ENCODE assay signal across 28 cellular contexts in the genomic region with DNA sequence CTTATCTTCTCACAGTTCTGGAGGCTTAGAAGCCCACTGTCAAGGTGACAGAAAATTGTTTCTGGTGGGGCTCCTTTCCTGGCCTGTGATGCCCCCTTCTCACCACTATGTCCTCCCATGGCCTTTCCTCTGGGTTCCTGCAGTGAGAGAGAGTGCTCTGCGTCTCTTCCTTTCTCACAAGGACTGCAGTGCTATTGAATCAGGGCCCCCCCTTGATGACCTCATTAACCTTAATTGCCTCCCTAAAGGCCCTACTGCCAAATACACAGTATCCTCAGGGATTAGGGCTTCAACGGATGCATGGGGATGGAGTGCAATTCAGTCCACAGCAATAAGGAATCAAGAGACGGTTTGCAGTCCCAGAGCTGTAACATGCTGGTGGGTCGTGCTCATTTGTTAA.
"Had no signal": no experiment of that assay in that cellular context is flagged by ENCODE, and none has a peak within 500 bp of the region (broad histone marks: within the 10 kb centered on the region; RNA-seq: fewer than 3 reads in every experiment).

No MANE protein-coding gene starts in this region.

- H3K4me3 ChIP-seq: ascending aorta, cardiac muscle cell, K562, SJCRH30, SK-N-MC had no signal

- H3K27me3 Mint-ChIP-seq: activated naive CD8-positive, alpha-beta T cell treated with anti-CD3 and anti-CD28 coated beads, Interleukin-2, amount 10 ng/mL, durations not matched to agents 7 days and 5 days had no signal

- H3K27ac Mint-ChIP-seq: activated CD4-positive, alpha-beta T cell treated with anti-CD3 and anti-CD28 coated beads, Interleukin-2, amount 10 ng/mL, durations not matched to agents 24 days and 14 days; activated CD8-positive, alpha-beta T cell treated with anti-CD3 and anti-CD28 coated beads for 36 hours; activated naive CD4-positive, alpha-beta T cell treated with anti-CD3 and anti-CD28 coated beads, Interleukin-2, amount 50 U/mL, for 24 hours; activated naive CD8-positive, alpha-beta T cell treated with anti-CD3 and anti-CD28 coated beads, Interleukin-2, amount 10 ng/mL, durations not matched to agents 7 days and 5 days; activated T-cell treated with anti-CD3 and anti-CD28 coated beads, Interleukin-2, amount 50 U/mL, for 24 hours; activated T-helper 2 cell treated with anti-CD3 and anti-CD28 coated beads, Interferon-gamma antibody, Interleukin-2, Interleukin-4, amounts not matched to agents 10 μg/mL and 5 μg/mL and 100 μg/mL, durations not matched to agents 14 hours and 24 hours and 36 hours had no signal

- H3K4me1 Mint-ChIP-seq: activated CD4-positive, alpha-beta T cell treated with anti-CD3 and anti-CD28 coated beads, Interleukin-2, amount 10 ng/mL, durations not matched to agents 24 days and 14 days; activated naive CD4-positive, alpha-beta T cell treated with anti-CD3 and anti-CD28 coated beads, Interleukin-2, amount 50 U/mL, for 24 hours had no signal

- ATAC-seq: activated CD8-positive, alpha-beta T cell treated with anti-CD3 and anti-CD28 coated beads for 36 hours; K562; Panc1 had no signal

- DNase-seq: activated CD4-positive, alpha-beta T cell treated with anti-CD3 and anti-CD28 coated beads, Interleukin-2, amount 10 ng/mL, durations not matched to agents 24 days and 14 days; activated CD4-positive, alpha-beta T cell treated with anti-CD3 and anti-CD28 coated beads, Interleukin-2, amount 50 U/mL, for 4 hours; activated CD8-positive, alpha-beta T cell treated with anti-CD3 and anti-CD28 coated beads for 36 hours; activated gamma-delta T cell; activated naive CD4-positive, alpha-beta T cell treated with Interleukin-2 at 50 U/mL for 16 hours; activated naive CD8-positive, alpha-beta T cell treated with anti-CD3 and anti-CD28 coated beads, Interleukin-2, amount 10 ng/mL, durations not matched to agents 7 days and 5 days; activated T-cell treated with anti-CD3 and anti-CD28 coated beads, Interleukin-2, amount 50 U/mL, for 24 hours; amygdala; NCI-H1092 treated with DMSO at 0.1 percent for 48 hours; NCI-H1417; NCI-H187 treated with DMSO at 0.1 percent for 48 hours; NCI-H2081; NCI-H2171 treated with DMSO at 0.1 percent for 48 hours; NCI-H2227 treated with DMSO at 0.1 percent for 48 hours; NCI-H446 treated with DMSO at 0.1 percent for 48 hours; NCI-H524; SHP77; SJCRH30; T1000; WERI-Rb-1 had no signal

- H3K9me3 Mint-ChIP-seq: activated CD4-positive, alpha-beta T cell treated with anti-CD3 and anti-CD28 coated beads, Interleukin-2, amount 10 ng/mL, durations not matched to agents 24 days and 14 days; activated CD8-positive, alpha-beta T cell treated with anti-CD3 and anti-CD28 coated beads for 36 hours; activated naive CD4-positive, alpha-beta T cell treated with anti-CD3 and anti-CD28 coated beads, Interleukin-2, amount 50 U/mL, for 24 hours; activated naive CD8-positive, alpha-beta T cell treated with anti-CD3 and anti-CD28 coated beads, Interleukin-2, amount 10 ng/mL, durations not matched to agents 7 days and 5 days; activated T-cell treated with anti-CD3 and anti-CD28 coated beads, Interleukin-2, amount 50 U/mL, for 24 hours; activated T-helper 2 cell treated with anti-CD3 and anti-CD28 coated beads, Interferon-gamma antibody, Interleukin-2, Interleukin-4, amounts not matched to agents 10 μg/mL and 5 μg/mL and 100 μg/mL, durations not matched to agents 14 hours and 24 hours and 36 hours; central memory CD8-positive, alpha-beta T cell had no signal

- H3K4me3 Mint-ChIP-seq: activated CD4-positive, alpha-beta T cell treated with anti-CD3 and anti-CD28 coated beads, Interleukin-2, amount 10 ng/mL, durations not matched to agents 24 days and 14 days; activated CD8-positive, alpha-beta T cell treated with anti-CD3 and anti-CD28 coated beads for 36 hours; activated naive CD4-positive, alpha-beta T cell treated with anti-CD3 and anti-CD28 coated beads, Interleukin-2, amount 50 U/mL, for 24 hours; activated naive CD8-positive, alpha-beta T cell treated with anti-CD3 and anti-CD28 coated beads, Interleukin-2, amount 10 ng/mL, durations not matched to agents 7 days and 5 days; activated T-cell treated with anti-CD3 and anti-CD28 coated beads, Interleukin-2, amount 50 U/mL, for 24 hours; central memory CD8-positive, alpha-beta T cell had no signal

- H3K27me3 ChIP-seq: ascending aorta, cardiac muscle cell had no signal

- H3K36me3 Mint-ChIP-seq: activated naive CD4-positive, alpha-beta T cell treated with anti-CD3 and anti-CD28 coated beads, Interleukin-2, amount 50 U/mL, for 24 hours; activated naive CD8-positive, alpha-beta T cell treated with anti-CD3 and anti-CD28 coated beads, Interleukin-2, amount 10 ng/mL, durations not matched to agents 7 days and 5 days had no signal

- H3K27ac ChIP-seq: ascending aorta, cardiac muscle cell, SJCRH30, SK-N-MC, WERI-Rb-1 had no signal

- H3K9me3 ChIP-seq: ascending aorta, SJCRH30 had no signal

- H3K36me3 ChIP-seq: ascending aorta, cardiac muscle cell, SJCRH30, WERI-Rb-1 had no signal
